9 cellular contexts compared by ENCODE assay signal in the genomic region with DNA sequence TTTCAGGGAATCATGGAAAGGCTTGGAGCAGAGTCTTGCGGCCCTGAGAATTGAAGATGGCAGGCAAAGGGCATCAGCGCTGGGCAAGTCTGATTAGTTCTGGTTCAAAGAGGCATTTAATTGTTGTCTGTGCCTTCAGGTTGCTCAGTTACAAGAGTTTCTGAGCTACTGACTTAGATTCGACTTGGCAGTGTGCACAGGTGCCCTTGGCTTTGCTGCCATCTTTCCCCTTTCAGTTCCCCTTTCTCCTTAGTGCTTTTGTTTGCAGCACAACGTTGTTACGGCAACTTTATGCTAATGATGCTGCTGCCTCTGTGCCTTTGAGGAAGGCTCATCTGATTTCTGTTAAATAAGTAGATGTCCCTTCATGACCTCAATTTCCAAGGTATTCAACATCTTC. TPM values are rescaled to one million over a fixed set of nuclear protein-coding genes. Genes with fewer than 3 reads are reported as not detected.
DNase-seq lines count a peak whose midpoint lies in the region; ATAC-seq, FAIRE-seq and TF ChIP-seq lines count a peak whose summit lies in the region.
"Had no signal": no experiment of that assay in that cellular context is flagged by ENCODE, and none has a peak within 500 bp of the region (broad histone marks: within the 10 kb centered on the region; RNA-seq: fewer than 3 reads in every experiment).

No MANE protein-coding gene starts in this region.

- peak; percentile 91 for ATAC-seq in GM21528 (IDR thresholded peaks at IDR 0.05; ENCODE audit: low FRiP score, unreplicated experiment)

- TF ChIP-seq CTCF in HL-60 (IDR thresholded peaks at IDR 0.05; ENCODE audit: insufficient read depth, low read length) = no peak

- peak; percentile 92 for FAIRE-seq in GM12891 (lab: Jason Lieb, UNC)

- H3K4me3 ChIP-seq in HL-60 (replicated peaks; ENCODE audit: insufficient read depth, low read length) = no peak overlapping the region

- H3K27me3 ChIP-seq in HL-60 (ENCODE audit: insufficient read depth, poor library complexity, severe bottlenecking) = no peaks in the 10 kb centered on the region

- no peak for TF ChIP-seq POLR2A in GM12891 (IDR thresholded peaks at IDR 0.05; ENCODE audit: low read depth, low read length)

- H3K27ac ChIP-seq in HL-60 (replicated peaks) = peak overlapping the region; percentile 25

- DNase-seq in GM12891 (ENCODE audit: insufficient read length, low spot score) (peak; percentile 9), HL-60 (ENCODE audit: low read depth in 1 of 2, low spot score in 1 of 2) (peak; percentile 32 to 75), germinal center (ENCODE audit: low spot score) (peak; percentile 65), NCI-H187 (lab: John Stamatoyannopoulos, UW) (no peak), G401 (ENCODE audit: low spot score) (no peak), AG20443 (ENCODE audit: low spot score) (no peak), amniotic stem cell (lab: John Stamatoyannopoulos, UW) (no peak)

- in situ Hi-C loops in G401 (cut with HindIII; ENCODE audit: low sequenced_read_pairs) = no loop called here

TF ChIP-seq in GM12891, 5 proteins besides CTCF, POLR2A, EP300 and RAD21:
- TF ChIP-seq TAF1 (IDR thresholded peaks at IDR 0.05; ENCODE audit: low read depth, low read length) (no peak), POLR2AphosphoS5 (IDR thresholded peaks at IDR 0.05; ENCODE audit: low read depth, low read length) (no peak), POU2F2 (IDR thresholded peaks at IDR 0.05; ENCODE audit: low read depth, low read length) (no peak; the same call in 1 of the 2 replicates), PAX5 (IDR thresholded peaks at IDR 0.05; ENCODE audit: insufficient read depth, low read length, severe bottlenecking) (no peak), SPI1 (IDR thresholded peaks at IDR 0.05; ENCODE audit: low read depth, low read length) (peak; percentile 99)

RNA-seq across cellular contexts. Expression of a gene that starts 12.5 kb away (rescaled TPM):
- 0.06 TPM for polyA plus RNA-seq in GM12891 (2012; ENCODE audit: low read depth, missing spikeins)
- not detected in 2 replicates for total RNA-seq in G401 (2014; rRNA removed; shearing (Covaris generic))
- total RNA-seq: lung microvascular endothelial cell had no signal

RNA-seq across cellular contexts. Expression of a gene that starts 50.8 kb away (rescaled TPM):
- polyA plus RNA-seq in GM12891 (2012; ENCODE audit: low read depth, missing spikeins) = 0.10 TPM
- 0.20 TPM in 1 of 2 replicates, not detected in the other for total RNA-seq in G401 (2014; rRNA removed; shearing (Covaris generic))
- total RNA-seq: lung microvascular endothelial cell had no signal

Comparison
In these comparisons a context has a peak if more than half of its experiments do, and no peak if none do; other contexts are left out.
1. DNase-seq: peak in GM12891 (single experiment), HL-60 (2 of 2) and germinal center (single experiment); none in NCI-H187 (0 of 2), G401 (single experiment), AG20443 (single experiment) and amniotic stem cell (single experiment).